In genomic region chr5:134554319-134555222, GRCh38 we compare ENCODE assay signal across 8 cellular contexts. TPM values are rescaled to one million over a fixed set of nuclear protein-coding genes. Genes with fewer than 3 reads are reported as not detected.
DNase-seq lines count a peak whose midpoint lies in the region; ATAC-seq and TF ChIP-seq lines count a peak whose summit lies in the region.

No MANE protein-coding gene starts in this region.

- H3K27ac Mint-ChIP-seq in naive thymus-derived CD4-positive, alpha-beta T cell: peak overlapping the region; percentile 76 to 95 (median 89)

- no peak overlapping the region for H3K4me3 ChIP-seq in WERI-Rb-1 (ENCODE audit: low read depth, low read length)
- H3K4me3 ChIP-seq in naive thymus-derived CD4-positive, alpha-beta T cell (ENCODE audit: low read length): no peak overlapping the region
- no peak overlapping the region for H3K4me3 ChIP-seq in tibial artery

- peaks cover 3 to 26% (median 16%) of the 10 kb centered on the region in 5 donors for H3K36me3 Mint-ChIP-seq in naive thymus-derived CD4-positive, alpha-beta T cell

- H3K4me1 Mint-ChIP-seq in naive thymus-derived CD4-positive, alpha-beta T cell: peaks cover 31 to 65% (median 51%) of the 10 kb centered on the region in 7 donors

- intact Hi-C loops in naive thymus-derived CD4-positive, alpha-beta T cell (cut with micrococcal nuclease): loop anchor here in 1 of 2 donors (1.0 kb wide), 1 partner anchor 9 kb away; no protein-coding TSS in a partner anchor
- intact Hi-C loops in tibial artery (cut with DNase I; ENCODE audit: low total_unique reads): no loop called here

- peak; percentile 99 for DNase-seq in A172 (ENCODE audit: low spot score)
- DNase-seq in WERI-Rb-1: no peak
- peak; percentile 44 for DNase-seq in effector CD4-positive, alpha-beta T cell
- DNase-seq in naive thymus-derived CD4-positive, alpha-beta T cell: peak in 1 of 9 donors; percentile 47
- DNase-seq in tibial artery: peak; percentile 68 to 83
- DNase-seq in OCI-M2 (lab: John Stamatoyannopoulos, UW; ENCODE audit: unreplicated experiment): no peak

- CTCF ChIA-PET in naive thymus-derived CD4-positive, alpha-beta T cell (lab: Charles Lee): interaction anchor here (0.9 kb wide), 1 partner anchor 143 kb away, joined by 3 read pairs; the partner anchor contains the start of gene CDKN2AIPNL

- H3K36me3 ChIP-seq in WERI-Rb-1 (peaks cover 35% of the 10 kb centered on the region), tibial artery (peaks cover 1 to 72% (median 34%) of the 10 kb centered on the region in 3 donors)
- H3K36me3 ChIP-seq in naive thymus-derived CD4-positive, alpha-beta T cell (ENCODE audit: control insufficient read depth in 2 of 3, insufficient read depth in 3 of 3, low read length in 3 of 3): peaks cover under 1 to 80% (median 13%) of the 10 kb centered on the region in 3 experiments

- peak overlapping the region in 8 of 10 donors; percentile 8 to 73 (median 39) for H3K4me3 Mint-ChIP-seq in naive thymus-derived CD4-positive, alpha-beta T cell

- peaks cover 0 to 2% (median 0%) of the 10 kb centered on the region in 11 donors for H3K9me3 Mint-ChIP-seq in naive thymus-derived CD4-positive, alpha-beta T cell

- peak; percentile 51 for ATAC-seq in GM18867 (IDR thresholded peaks at IDR 0.05; ENCODE audit: unreplicated experiment)
- peak; percentile 55 for ATAC-seq in HG03280 (IDR thresholded peaks at IDR 0.05; ENCODE audit: unreplicated experiment)
- ATAC-seq in naive thymus-derived CD4-positive, alpha-beta T cell: peak; percentile 50

- peak overlapping the region; percentile 37 for H3K27ac ChIP-seq in WERI-Rb-1
- H3K27ac ChIP-seq in naive thymus-derived CD4-positive, alpha-beta T cell (ENCODE audit: low read depth, low read length): peak overlapping the region; percentile 73
- peak overlapping the region; percentile 69 to 83 for H3K27ac ChIP-seq in tibial artery

- H3K9me3 ChIP-seq in WERI-Rb-1 (ENCODE audit: severe bottlenecking) (no peaks in the 10 kb centered on the region), tibial artery (no peaks in the 10 kb centered on the region)
- no peaks in the 10 kb centered on the region for H3K9me3 ChIP-seq in naive thymus-derived CD4-positive, alpha-beta T cell (ENCODE audit: control insufficient read depth in 2 of 3, low read length in 3 of 3)

- H3K27me3 ChIP-seq in WERI-Rb-1 (ENCODE audit: insufficient read depth, low read depth, severe bottlenecking) (no peaks in the 10 kb centered on the region), tibial artery (no peaks in the 10 kb centered on the region)
- H3K27me3 ChIP-seq in naive thymus-derived CD4-positive, alpha-beta T cell (ENCODE audit: control insufficient read depth in 2 of 2, insufficient read depth in 2 of 2, low read length in 2 of 2): no peaks in the 10 kb centered on the region

- POLR2A ChIA-PET in naive thymus-derived CD4-positive, alpha-beta T cell (lab: Charles Lee): interaction anchor here (1.0 to 3.1 kb wide), 7 partner anchors 11 to 183 kb away, joined by 3 to 19 read pairs (median 3); partner anchors contain the start of gene JADE2

- H3K4me1 ChIP-seq in naive thymus-derived CD4-positive, alpha-beta T cell (ENCODE audit: control insufficient read depth in 2 of 2, insufficient read depth in 2 of 2, low read length in 2 of 2): peaks cover 21 to 32% of the 10 kb centered on the region in 2 donors
- H3K4me1 ChIP-seq in tibial artery: peaks cover 8 to 67% (median 48%) of the 10 kb centered on the region in 4 donors

- TF ChIP-seq CTCF in WERI-Rb-1 (IDR thresholded peaks at IDR 0.05; ENCODE audit: low read depth, low read length) (no peak), tibial artery (IDR thresholded peaks at IDR 0.05) (no peak)

- no peaks in the 10 kb centered on the region for H3K27me3 Mint-ChIP-seq in naive thymus-derived CD4-positive, alpha-beta T cell

RNA-seq across cellular contexts. Expression of gene JADE2, which starts 29.1 kb away (rescaled TPM):
- 20.7 and 20.8 TPM in 2 replicates for total RNA-seq in A172 (2014; rRNA removed; shearing (Covaris generic))
- 100 to 1,000 TPM in 4 of 5 experiments, 10 to 100 TPM in 1; 99.0 to 271 (median 153) TPM for total RNA-seq in naive thymus-derived CD4-positive, alpha-beta T cell
- 10 to 100 TPM; 29.8 to 55.7 TPM for polyA plus RNA-seq in naive thymus-derived CD4-positive, alpha-beta T cell

Comparison
In these comparisons a context has a peak if more than half of its experiments do, and no peak if none do; other contexts are left out.
1. DNase-seq: peak in A172 (single experiment), effector CD4-positive, alpha-beta T cell (single experiment) and tibial artery (2 of 2); none in WERI-Rb-1 (single experiment) and OCI-M2 (single experiment).
2. Peak in every context shown above with its lines, with median percentiles within 50 percentile points of each other: ATAC-seq and H3K27ac ChIP-seq.